In genomic region chr1:26126321-26127084, GRCh38 we compare ENCODE assay signal across 8 cellular contexts. TPM values are rescaled to one million over a fixed set of nuclear protein-coding genes. Genes with fewer than 3 reads are reported as not detected.
DNase-seq lines count a peak whose midpoint lies in the region; ATAC-seq and TF ChIP-seq lines count a peak whose summit lies in the region.

No MANE protein-coding gene starts in this region.

- peak overlapping the region; percentile 73 for H3K27ac ChIP-seq in foreskin keratinocyte

- peak; percentile 83 for ATAC-seq in HG02678 (IDR thresholded peaks at IDR 0.05; ENCODE audit: unreplicated experiment)
- no peak for ATAC-seq in foreskin keratinocyte
- ATAC-seq in stimulated activated naive CD8-positive, alpha-beta T cell treated with anti-CD3 and anti-CD28 coated beads, Interleukin-15, Interleukin-2, amounts not matched to agents 100 U/mL and 50 U/mL, for 24 hours: peak; percentile 89

- no peak for TF ChIP-seq CTCF in foreskin keratinocyte (conservative IDR thresholded peaks at IDR 0.05)

- H3K4me1 ChIP-seq in foreskin keratinocyte: peaks cover 24% of the 10 kb centered on the region

- H3K27me3 ChIP-seq in foreskin keratinocyte: no peaks in the 10 kb centered on the region

- peak; percentile 66 for DNase-seq in GDM1 (lab: John Stamatoyannopoulos, UW)
- DNase-seq in NCI-H2227 (lab: John Stamatoyannopoulos, UW; ENCODE audit: unreplicated experiment): peak; percentile 89
- DNase-seq in activated CD4-positive, alpha-beta T cell treated with anti-CD3 and anti-CD28 coated beads, Interleukin-2, amount 50 U/mL, for 4 hours: peak; percentile 30 to 35
- peak; percentile 43 to 59 for DNase-seq in foreskin keratinocyte
- DNase-seq in stimulated activated naive CD8-positive, alpha-beta T cell treated with anti-CD3 and anti-CD28 coated beads, Interleukin-15, Interleukin-2, amounts not matched to agents 100 U/mL and 50 U/mL, for 24 hours: peak; percentile 22
- DNase-seq in nucleus accumbens (lab: John Stamatoyannopoulos, UW): no peak
- DNase-seq in SK-N-DZ (ENCODE audit: low spot score): no peak

RNA-seq across cellular contexts. Expression of gene PDIK1L, which starts 14.9 kb away (rescaled TPM):
- total RNA-seq in foreskin keratinocyte: 2.7 TPM in 2 replicates
- 0.72 and 1.0 TPM in 2 replicates for polyA plus RNA-seq in foreskin keratinocyte
- polyA plus RNA-seq in SK-N-DZ (2014; cell fraction: cytosol; rRNA removed): 6.1 and 6.8 TPM in 2 replicates
- polyA plus RNA-seq in SK-N-DZ (2014; cell fraction: nucleus; rRNA removed): 3.1 and 4.6 TPM in 2 replicates

RNA-seq across cellular contexts. Expression of gene FAM110D, which starts 32.4 kb away (rescaled TPM):
- not detected in 2 replicates for total RNA-seq in foreskin keratinocyte
- polyA plus RNA-seq in foreskin keratinocyte: 0.02 and 0.03 TPM in 2 replicates
- 0.14 and 1.4 TPM in 2 replicates for polyA plus RNA-seq in SK-N-DZ (2014; cell fraction: cytosol; rRNA removed)
- 0.05 and 0.58 TPM in 2 replicates for polyA plus RNA-seq in SK-N-DZ (2014; cell fraction: nucleus; rRNA removed)

RNA-seq across cellular contexts. Expression of gene C1orf232, which starts 42.3 kb away (rescaled TPM):
- not detected in 2 replicates for total RNA-seq in foreskin keratinocyte
- polyA plus RNA-seq in foreskin keratinocyte: not detected in 2 replicates
- 0.44 and 1.2 TPM in 2 replicates for polyA plus RNA-seq in SK-N-DZ (2014; cell fraction: cytosol; rRNA removed)
- polyA plus RNA-seq in SK-N-DZ (2014; cell fraction: nucleus; rRNA removed): 3.0 TPM in 1 of 2 replicates, not detected in the other

RNA-seq across cellular contexts. Expression of gene ZNF593, which starts 43.2 kb away (rescaled TPM):
- total RNA-seq in foreskin keratinocyte: 48.0 and 57.2 TPM in 2 replicates
- polyA plus RNA-seq in foreskin keratinocyte: 89.8 and 91.0 TPM in 2 replicates
- 22.5 and 33.3 TPM in 2 replicates for polyA plus RNA-seq in SK-N-DZ (2014; cell fraction: cytosol; rRNA removed)
- 11.2 and 29.0 TPM in 2 replicates for polyA plus RNA-seq in SK-N-DZ (2014; cell fraction: nucleus; rRNA removed)

RNA-seq across cellular contexts. Expression of gene ZNF593OS, which starts 45.1 kb away (rescaled TPM):
- not detected in 2 replicates for total RNA-seq in foreskin keratinocyte
- polyA plus RNA-seq in foreskin keratinocyte: 0.08 TPM in 1 of 2 replicates, not detected in the other
- not detected in 2 replicates for polyA plus RNA-seq in SK-N-DZ (2014; cell fraction: cytosol; rRNA removed)
- not detected in 2 replicates for polyA plus RNA-seq in SK-N-DZ (2014; cell fraction: nucleus; rRNA removed)

Comparison
In these comparisons a context has a peak if more than half of its experiments do, and no peak if none do; other contexts are left out.
1. DNase-seq: peak in GDM1 (single experiment), NCI-H2227 (single experiment), activated CD4-positive, alpha-beta T cell treated with anti-CD3 and anti-CD28 coated beads, Interleukin-2, amount 50 U/mL, for 4 hours (2 of 2), foreskin keratinocyte (2 of 2) and stimulated activated naive CD8-positive, alpha-beta T cell treated with anti-CD3 and anti-CD28 coated beads, Interleukin-15, Interleukin-2, amounts not matched to agents 100 U/mL and 50 U/mL, for 24 hours (single experiment); none in nucleus accumbens (0 of 56) and SK-N-DZ (single experiment).